Comparison of ENCODE assay signal across 10 cellular contexts in genomic region chr12:51752490-51752889, GRCh38.
DNase-seq lines count a peak whose midpoint lies in the region; ATAC-seq and TF ChIP-seq lines count a peak whose summit lies in the region.
"Had no signal": no experiment of that assay in that cellular context is flagged by ENCODE, and none has a peak within 500 bp of the region (broad histone marks: within the 10 kb centered on the region; RNA-seq: fewer than 3 reads in every experiment).

No MANE protein-coding gene starts in this region.

- no peaks in the 10 kb centered on the region for H3K36me3 Mint-ChIP-seq in activated naive CD8-positive, alpha-beta T cell treated with anti-CD3 and anti-CD28 coated beads for 36 hours

- H3K9me3 Mint-ChIP-seq in activated naive CD8-positive, alpha-beta T cell treated with anti-CD3 and anti-CD28 coated beads for 36 hours, result no peaks in the 10 kb centered on the region

- no peaks in the 10 kb centered on the region for H3K4me1 ChIP-seq in left lung
- no peaks in the 10 kb centered on the region for H3K4me1 ChIP-seq in uterus

- H3K27ac ChIP-seq in left lung (no peak overlapping the region), uterus (no peak overlapping the region)

- intact Hi-C loops in left lung (cut with DNase I) (no loop called here), uterus (cut with DNase I; ENCODE audit: low total_unique reads) (no loop called here)

- H3K4me3 ChIP-seq in left lung (no peak overlapping the region), uterus (no peak overlapping the region)

- no peaks in the 10 kb centered on the region for H3K4me1 Mint-ChIP-seq in activated naive CD8-positive, alpha-beta T cell treated with anti-CD3 and anti-CD28 coated beads for 36 hours

- H3K36me3 ChIP-seq in left lung (no peaks in the 10 kb centered on the region), uterus (no peaks in the 10 kb centered on the region)

- H3K27ac Mint-ChIP-seq in activated naive CD8-positive, alpha-beta T cell treated with anti-CD3 and anti-CD28 coated beads for 36 hours, result no peak overlapping the region

- H3K4me3 Mint-ChIP-seq in activated naive CD8-positive, alpha-beta T cell treated with anti-CD3 and anti-CD28 coated beads for 36 hours, result no peak overlapping the region

- H3K27me3 ChIP-seq in left lung (no peaks in the 10 kb centered on the region), uterus (no peaks in the 10 kb centered on the region)

- ATAC-seq in left lung (peak; percentile 88), HG02763 (IDR thresholded peaks at IDR 0.05; ENCODE audit: unreplicated experiment) (no peak)

- TF ChIP-seq CTCF in left lung (IDR thresholded peaks at IDR 0.05) (no peak), uterus (IDR thresholded peaks at IDR 0.05) (no peak)

- no peaks in the 10 kb centered on the region for H3K27me3 Mint-ChIP-seq in activated naive CD8-positive, alpha-beta T cell treated with anti-CD3 and anti-CD28 coated beads for 36 hours

- TF ChIP-seq POLR2A in uterus (IDR thresholded peaks at IDR 0.05), result no peak

- no peaks in the 10 kb centered on the region for H3K9me3 ChIP-seq in left lung
- no peaks in the 10 kb centered on the region for H3K9me3 ChIP-seq in uterus

- DNase-seq in NCI-H2227 (lab: John Stamatoyannopoulos, UW; ENCODE audit: unreplicated experiment) (peak; percentile 6), NCI-H2227 treated with DMSO at 0.1 percent for 48 hours (lab: John Stamatoyannopoulos, UW) (no peak), dermis blood vessel endothelial cell (peak; percentile 7), left lung (peak in 1 of 2 donors; percentile 41), uterus (peak; percentile 27 to 31), NCI-H187 (lab: John Stamatoyannopoulos, UW) (no peak)
- no peak for DNase-seq in activated naive CD8-positive, alpha-beta T cell treated with anti-CD3 and anti-CD28 coated beads for 36 hours
- DNase-seq: glutamatergic neuron, NCI-H1417 treated with DMSO at 0.1 percent for 48 hours had no signal

Comparison
In these comparisons a context has a peak if more than half of its experiments do, and no peak if none do; other contexts are left out.
1. DNase-seq: peak in NCI-H2227 (single experiment), dermis blood vessel endothelial cell (single experiment) and uterus (2 of 2); none in NCI-H2227 treated with DMSO at 0.1 percent for 48 hours (single experiment), activated naive CD8-positive, alpha-beta T cell treated with anti-CD3 and anti-CD28 coated beads for 36 hours (single experiment) and NCI-H187 (0 of 2).